ENCODE assay signal across 10 cellular contexts in the genomic region with DNA sequence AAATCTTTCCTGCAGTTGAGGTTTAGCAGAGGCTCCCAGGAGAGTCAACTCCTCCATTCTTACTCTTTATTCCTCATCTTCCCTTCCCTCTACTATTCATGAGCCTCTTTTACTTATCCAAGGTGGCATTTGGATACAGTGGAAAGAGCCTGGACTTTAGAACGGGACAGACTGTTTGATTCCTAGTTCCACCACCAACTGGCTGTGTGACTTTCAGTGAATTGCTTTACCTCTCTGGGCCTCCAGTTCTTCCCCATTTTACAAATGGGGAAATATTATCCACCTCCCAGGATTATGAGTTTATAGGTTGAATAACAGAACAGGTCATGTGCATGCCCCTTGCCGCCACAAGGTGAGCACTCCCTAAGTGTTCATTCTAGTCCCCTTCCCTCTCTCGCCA. TPM values are rescaled to one million over a fixed set of nuclear protein-coding genes. Genes with fewer than 3 reads are reported as not detected.
"Had no signal": no experiment of that assay in that cellular context is flagged by ENCODE, and none has a peak within 500 bp of the region (broad histone marks: within the 10 kb centered on the region; RNA-seq: fewer than 3 reads in every experiment).

No MANE protein-coding gene starts in this region.

- H3K4me3 Mint-ChIP-seq: GM23338, H9, HFFc6 had no signal

- DNase-seq: HCEC 1CT, HFFc6, IMR-90, KBM-7 had no signal

- H3K9ac ChIP-seq: KMS-11 had no signal

- ATAC-seq: GM23338 had no signal

- H3K27ac ChIP-seq: HL-60, KMS-11 had no signal

- FAIRE-seq: H1, H54 had no signal

- H2AFZ ChIP-seq: GM23338 had no signal

- H3K9me3 Mint-ChIP-seq: H9, HFFc6 had no signal

- H3K4me1 Mint-ChIP-seq: GM23338 had no signal

- H3K4me2 ChIP-seq: GM23338, KMS-11 had no signal

- H3K27ac Mint-ChIP-seq: GM23338, H9, HFFc6 had no signal

- H3K4me3 ChIP-seq: GM23338 had no signal

RNA-seq across cellular contexts. Expression of a gene that starts 49.9 kb away (rescaled TPM):
- total RNA-seq: GM23338 had no signal
